In genomic region chr14:24429395-24430142, GRCh38 we compare ENCODE assay signal across 8 cellular contexts. TPM values are rescaled to one million over a fixed set of nuclear protein-coding genes. Genes with fewer than 3 reads are reported as not detected.
A peak's percentile ranks its signal among the peaks of the same experiment; 100 is the strongest.
DNase-seq lines count a peak whose midpoint lies in the region; ATAC-seq, FAIRE-seq and TF ChIP-seq lines count a peak whose summit lies in the region.

TSS of gene CBLN3 (minus strand) at chr14:24429668. CDS start at chr14:24429054, 614 bp downstream.
TSS of gene KHNYN (plus strand) at chr14:24429954. CDS start at chr14:24430731, 777 bp downstream.

- peaks cover 35% of the 10 kb centered on the region for H3K36me3 Mint-ChIP-seq in activated B cell treated with CpG ODN at 0.5 μM for 24 hours (ENCODE audit: low read depth)

- ATAC-seq in HG03060 (IDR thresholded peaks at IDR 0.05; ENCODE audit: low read depth, unreplicated experiment) (peak; percentile 63), activated B cell treated with CpG ODN at 0.5 μM for 24 hours (ENCODE audit: low read depth) (peak; percentile 77)

- peak within 1 kb of the TSS; percentile 97 for H3K27ac Mint-ChIP-seq in activated B cell treated with CpG ODN at 0.5 μM for 24 hours

- intact Hi-C loops in activated B cell treated with CpG ODN at 0.5 μM for 24 hours (cut with micrococcal nuclease) (loop anchor here (2.0 to 5.0 kb wide), 5 partner anchors 32 to 1127 kb away; partner anchors contain the start of genes DCAF11, NRL, NYNRIN and PPP1R3E), kidney (cut with DNase I) (loop anchor here (10.0 kb wide), 1 partner anchor 55 kb away; no protein-coding TSS in a partner anchor)

- H3K27ac ChIP-seq in caudate nucleus (ENCODE audit: low read depth, low read length) (peak within 1 kb of the TSS; percentile 92), kidney (ENCODE audit: low read depth in 2 of 2, low read length in 2 of 2) (peak within 1 kb of the TSS; percentile 96 to 98)

- H3K36me3 ChIP-seq in kidney (ENCODE audit: control insufficient read depth in 1 of 2, insufficient read depth in 2 of 2, low read length in 2 of 2): peaks cover 13 to 17% of the 10 kb centered on the region in 2 donors

- H3K4me1 ChIP-seq in kidney (ENCODE audit: control insufficient read depth in 1 of 2, insufficient read depth in 1 of 2, low read depth in 1 of 2, low read length in 2 of 2): peaks cover 15 to 30% of the 10 kb centered on the region in 2 donors

- H3K9me3 Mint-ChIP-seq in activated B cell treated with CpG ODN at 0.5 μM for 24 hours: no peaks in the 10 kb centered on the region

- H3K4me3 ChIP-seq in kidney (ENCODE audit: low read length in 2 of 2): peak within 1 kb of the TSS; percentile 96 to 98

- TF ChIP-seq CTCF in activated B cell treated with CpG ODN at 0.5 μM for 24 hours (IDR thresholded peaks at IDR 0.05) (no peak), kidney (IDR thresholded peaks at IDR 0.05; ENCODE audit: borderline replicate concordance, extremely low read depth, insufficient read depth) (no peak)

- peaks cover 32% of the 10 kb centered on the region for H3K4me1 Mint-ChIP-seq in activated B cell treated with CpG ODN at 0.5 μM for 24 hours

- TF ChIP-seq POLR2A in GM18526 (IDR thresholded peaks at IDR 0.05; ENCODE audit: extremely low read depth, insufficient read length): peak; percentile 95

- in situ Hi-C loops in ACHN (cut with HindIII; ENCODE audit: low pct_ligation_motif_present, low pct_unique_long_range_greater_than_20kb, low sequenced_read_pairs): no loop called here

- peak; percentile 86 for DNase-seq in ACHN
- DNase-seq in NCI-H2107 (lab: John Stamatoyannopoulos, UW): peak; percentile 84
- peak; percentile 83 for DNase-seq in activated B cell treated with CpG ODN at 0.5 μM for 24 hours
- DNase-seq in caudate nucleus (lab: John Stamatoyannopoulos, UW): peak in 59 of 61 donors; percentile 27 to 86 (median 60)
- peak; percentile 98 for DNase-seq in kidney
- peak; percentile 75 to 85 (median 76) for DNase-seq in stimulated activated CD4-positive, alpha-beta T cell treated with anti-CD3 and anti-CD28 coated beads, Interleukin-12 subunit alpha, Interleukin-12 subunit beta, amount 100 ng/mL, for 48 hours (ENCODE audit: low read depth in 2 of 3, low spot score in 1 of 3)

- no peaks in the 10 kb centered on the region for H3K27me3 Mint-ChIP-seq in activated B cell treated with CpG ODN at 0.5 μM for 24 hours

- POLR2A ChIA-PET in activated B cell treated with CpG ODN at 0.5 μM for 24 hours (lab: Charles Lee): interaction anchor here (0.6 to 5.6 kb wide), 32 partner anchors 10 to 1127 kb away, joined by 3 to 257 read pairs (median 8); partner anchors contain the start of genes ADCY4, CHMP4A, CIDEB and DHRS1

- H3K9me3 ChIP-seq in kidney (ENCODE audit: control insufficient read depth in 1 of 2, low read length in 2 of 2): no peaks in the 10 kb centered on the region

- no peak for FAIRE-seq in kidney (lab: Jason Lieb, UNC)

- peak within 1 kb of the TSS; percentile 94 to 98 for H3K9ac ChIP-seq in kidney (ENCODE audit: low read length in 2 of 2)

- H3K4me3 Mint-ChIP-seq in activated B cell treated with CpG ODN at 0.5 μM for 24 hours: peak within 1 kb of the TSS; percentile 93

- CTCF ChIA-PET in activated B cell treated with CpG ODN at 0.5 μM for 24 hours (lab: Charles Lee): interaction anchor here (0.6 to 9.3 kb wide), 6 partner anchors 64 to 187 kb away, joined by 3 to 353 read pairs (median 15); partner anchors contain the start of genes ADCY4, CIDEB and TINF2

RNA-seq across cellular contexts. Expression of gene CBLN3, which starts in this region (rescaled TPM):
- total RNA-seq in activated B cell treated with CpG ODN at 0.5 μM for 24 hours: 56.0 and 61.1 TPM in 2 replicates
- total RNA-seq in kidney: 1.3 TPM
- polyA plus RNA-seq in kidney (ENCODE audit: insufficient read depth, low read depth, low replicate concordance): 2.6 TPM

RNA-seq across cellular contexts. Expression of gene KHNYN, which starts in this region (rescaled TPM):
- total RNA-seq in activated B cell treated with CpG ODN at 0.5 μM for 24 hours (121 and 130 TPM in 2 replicates), kidney (53.9 TPM)
- 9.7 TPM for polyA plus RNA-seq in kidney (ENCODE audit: insufficient read depth, low read depth, low replicate concordance)

Comparison
In these comparisons a context has a peak if more than half of its experiments do, and no peak if none do; other contexts are left out.
1. Peak in every context shown above with its lines: DNase-seq, ATAC-seq, H3K4me3 ChIP-seq and H3K27ac ChIP-seq.
2. RNA of gene CBLN3 (total RNA-seq): 56.0 to 61.1 TPM in activated B cell treated with CpG ODN at 0.5 μM for 24 hours; 1.3 TPM in kidney (single experiment); every median in the first group is over 10 times any median in the second.